Comparison of ENCODE assay signal across 15 cellular contexts in genomic region chr7:104962781-104963180, GRCh38. TPM values are rescaled to one million over a fixed set of nuclear protein-coding genes. Genes with fewer than 3 reads are reported as not detected.
DNase-seq lines count a peak whose midpoint lies in the region; ATAC-seq, FAIRE-seq and TF ChIP-seq lines count a peak whose summit lies in the region.
"Had no signal": no experiment of that assay in that cellular context is flagged by ENCODE, and none has a peak within 500 bp of the region (broad histone marks: within the 10 kb centered on the region; RNA-seq: fewer than 3 reads in every experiment).

No MANE protein-coding gene starts in this region.

- no peak overlapping the region for H2AFZ ChIP-seq in KMS-11 (ENCODE audit: low read depth)

- no peak for ATAC-seq in effector memory CD8-positive, alpha-beta T cell (replicated peaks)
- peak; percentile 66 for ATAC-seq in stimulated activated naive CD8-positive, alpha-beta T cell treated with anti-CD3 and anti-CD28 coated beads, Interleukin-15, Interleukin-2, amounts not matched to agents 100 U/mL and 50 U/mL, for 24 hours

- H3K4me3 Mint-ChIP-seq in effector memory CD8-positive, alpha-beta T cell = no peak overlapping the region
- H3K4me3 Mint-ChIP-seq in nephron progenitor cell = no peak overlapping the region

- no peaks in the 10 kb centered on the region for H3K79me2 ChIP-seq in KMS-11 (ENCODE audit: insufficient read depth, low read depth)

- H3K9me3 Mint-ChIP-seq in effector memory CD8-positive, alpha-beta T cell = no peaks in the 10 kb centered on the region
- peaks cover 15% of the 10 kb centered on the region for H3K9me3 Mint-ChIP-seq in nephron progenitor cell

- no peaks in the 10 kb centered on the region for H4K20me1 ChIP-seq in KMS-11 (ENCODE audit: insufficient read depth)

- no peak for FAIRE-seq in frontal cortex (lab: Jason Lieb, UNC)
- FAIRE-seq: HTR-8/SVneo had no signal

- H3K4me3 ChIP-seq in KMS-11 (IDR thresholded peaks at IDR 0.05; ENCODE audit: insufficient read depth, low read depth, low read length) = no peak overlapping the region
- H3K4me3 ChIP-seq: SJCRH30 had no signal

- H3K4me1 ChIP-seq in KMS-11 (ENCODE audit: low read depth, poor library complexity, severe bottlenecking) = peaks cover 85% of the 10 kb centered on the region

- H3K4me1 Mint-ChIP-seq in effector memory CD8-positive, alpha-beta T cell (ENCODE audit: low read depth in 2 of 2) = peaks cover 0 to 5% of the 10 kb centered on the region in 2 donors
- peaks cover 17% of the 10 kb centered on the region for H3K4me1 Mint-ChIP-seq in nephron progenitor cell

- H3K9ac ChIP-seq in KMS-11 = peak overlapping the region; percentile 20; the same call in 1 of the 2 replicates

- H3K27me3 ChIP-seq in KMS-11 (ENCODE audit: insufficient read depth, low read depth) = no peaks in the 10 kb centered on the region
- H3K27me3 ChIP-seq: SJCRH30 had no signal

- peak overlapping the region; percentile 69 for H3K27ac ChIP-seq in KMS-11
- H3K27ac ChIP-seq: 22Rv1, SJCRH30 had no signal

- H3K36me3 Mint-ChIP-seq in effector memory CD8-positive, alpha-beta T cell (ENCODE audit: insufficient read depth) = peaks cover 2% of the 10 kb centered on the region
- peaks cover 5% of the 10 kb centered on the region for H3K36me3 Mint-ChIP-seq in nephron progenitor cell (ENCODE audit: low read depth)

- DNase-seq in NK-92 treated with Interleukin-12 subunit alpha and Interleukin-12 subunit beta, amount 100 ng/mL, for 24 hours (lab: John Stamatoyannopoulos, UW) = peak; percentile 49
- no peak for DNase-seq in NK-92 (lab: John Stamatoyannopoulos, UW; ENCODE audit: unreplicated experiment)
- no peak for DNase-seq in effector memory CD8-positive, alpha-beta T cell
- no peak for DNase-seq in stimulated activated naive CD8-positive, alpha-beta T cell treated with anti-CD3 and anti-CD28 coated beads, Interleukin-15, Interleukin-2, amounts not matched to agents 100 U/mL and 50 U/mL, for 24 hours
- no peak for DNase-seq in NCI-H2107 (lab: John Stamatoyannopoulos, UW)
- no peak for DNase-seq in frontal cortex (ENCODE audit: low spot score in 2 of 2)
- no peak for DNase-seq in nephron progenitor cell
- DNase-seq: Calu3; caudate nucleus; NCI-H526 treated with DMSO at 0.1 percent for 48 hours; SJCRH30; stimulated activated CD4-positive, alpha-beta T cell treated with anti-CD3 and anti-CD28 coated beads, Interleukin-4, amount 100 ng/mL, for 1 hour had no signal

- TF ChIP-seq CTCF in KMS-11 (conservative IDR thresholded peaks at IDR 0.05; ENCODE audit: low read depth, low read length) = no peak
- no peak for TF ChIP-seq CTCF in nephron progenitor cell (IDR thresholded peaks at IDR 0.05)

- peak overlapping the region; percentile 15 to 39 for H3K27ac Mint-ChIP-seq in effector memory CD8-positive, alpha-beta T cell
- H3K27ac Mint-ChIP-seq in nephron progenitor cell = no peak overlapping the region

- no peaks in the 10 kb centered on the region for H3K27me3 Mint-ChIP-seq in effector memory CD8-positive, alpha-beta T cell
- peaks cover 6% of the 10 kb centered on the region for H3K27me3 Mint-ChIP-seq in nephron progenitor cell (ENCODE audit: low read depth, poor library complexity)

- H3K36me3 ChIP-seq in KMS-11 (ENCODE audit: insufficient read depth) = no peaks in the 10 kb centered on the region
- H3K36me3 ChIP-seq: SJCRH30 had no signal

- H3K4me2 ChIP-seq in KMS-11 = peak overlapping the region; percentile 97

RNA-seq across cellular contexts. Expression of gene KMT2E, which starts 51.2 kb away (rescaled TPM):
- total RNA-seq in frontal cortex = 217 TPM
